ENCODE assay signal across 8 cellular contexts in the genomic region with DNA sequence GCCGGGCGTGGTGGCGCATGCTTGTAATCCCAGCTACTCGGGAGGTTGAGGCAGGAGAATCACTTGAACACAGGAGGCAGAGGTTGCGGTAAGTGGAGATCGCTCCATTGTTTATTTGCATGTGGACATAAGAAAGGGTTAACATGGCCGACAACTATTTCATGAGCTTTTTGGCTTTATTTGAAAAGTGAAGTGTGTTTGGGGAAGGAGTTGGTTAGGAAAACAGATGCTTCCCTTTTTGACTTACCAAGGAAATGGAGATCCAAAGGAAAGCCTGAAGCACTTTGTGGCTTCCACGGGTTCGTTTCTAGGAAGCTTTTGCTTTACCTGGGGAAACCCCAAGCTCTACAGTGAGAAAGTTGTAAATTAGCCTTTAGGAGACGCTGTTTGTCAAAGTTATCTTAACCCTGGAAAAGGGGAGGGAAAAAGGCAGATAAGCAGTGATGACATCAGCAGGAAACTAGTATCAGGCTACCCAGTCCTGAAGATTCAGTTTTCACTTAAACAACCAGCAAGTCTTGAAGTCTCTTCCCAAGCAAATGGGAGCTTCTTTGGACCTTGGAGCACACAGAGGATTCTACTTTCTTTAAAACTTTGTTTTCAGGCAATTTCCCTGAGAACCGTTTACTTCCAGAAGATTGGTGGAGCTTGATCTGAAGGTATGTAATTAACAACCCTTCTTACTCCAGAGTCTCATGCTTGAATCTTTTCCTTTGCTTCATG. TPM values are rescaled to one million over a fixed set of nuclear protein-coding genes. Genes with fewer than 3 reads are reported as not detected.
DNase-seq lines count a peak whose midpoint lies in the region; ATAC-seq and TF ChIP-seq lines count a peak whose summit lies in the region.

CASP10 (plus strand) TSS at position 492 of the 723 bp plus-strand sequence. CDS start 2,637 bp downstream, outside the sequence.

- H2AFZ ChIP-seq in HCT116 (ENCODE audit: low read depth, low read length, poor library complexity, severe bottlenecking) = peak within 1 kb of the TSS; percentile 67
- peak within 1 kb of the TSS; percentile 86 for H2AFZ ChIP-seq in Loucy (ENCODE audit: low read length)

- no peaks in the 10 kb centered on the region for H3F3A ChIP-seq in Loucy (ENCODE audit: low read depth)

- peak; percentile 82 for TF ChIP-seq RAD21 in HCT116 (IDR thresholded peaks at IDR 0.05; ENCODE audit: low read depth)

- H3K4me2 ChIP-seq in HCT116 (ENCODE audit: low read length) (peak within 1 kb of the TSS; percentile 66), Loucy (ENCODE audit: low read depth, low read length, poor library complexity, severe bottlenecking) (peak within 1 kb of the TSS; percentile 89)

- POLR2A ChIA-PET in HCT116 (lab: Charles Lee) = interaction anchor here (1.9 kb wide), 1 partner anchor 49 kb away, joined by 13 read pairs; no protein-coding TSS in a partner anchor

- H3K4me1 Mint-ChIP-seq in activated T-helper 17 cell treated with anti-CD3 and anti-CD28 coated beads, Interleukin-2, amount 50 U/mL, for 72 hours = peaks cover 30% of the 10 kb centered on the region

- TF ChIP-seq CTCF in HCT116 (IDR thresholded peaks at IDR 0.05 in 2 of 3, conservative IDR thresholded peaks at IDR 0.05 in 1 of 3; ENCODE audit: borderline replicate concordance in 1 of 3, insufficient read depth in 1 of 3, low read depth in 2 of 3, low read length in 2 of 3) (peak; percentile 28 to 63 (median 51); a peak in 4 of 6 replicates), Loucy (conservative IDR thresholded peaks at IDR 0.05; ENCODE audit: low read length) (peak; percentile 88)

- H3K9me3 Mint-ChIP-seq in activated T-helper 17 cell treated with anti-CD3 and anti-CD28 coated beads, Interleukin-2, amount 50 U/mL, for 72 hours = no peaks in the 10 kb centered on the region

- H3K4me3 ChIP-seq in HCT116 (replicated peaks in 1 of 2; ENCODE audit: low read depth in 1 of 2, low read length in 2 of 2) (peak within 1 kb of the TSS; percentile 16 to 39), Loucy (ENCODE audit: low read length, poor library complexity, severe bottlenecking) (peak within 1 kb of the TSS; percentile 90), skin epidermis (peak within 1 kb of the TSS; percentile 31 to 59 (median 38))

- CTCF ChIA-PET in HCT116 (lab: Charles Lee) = interaction anchor here (0.6 to 2.9 kb wide), 8 partner anchors 10 to 332 kb away, joined by 3 to 59 read pairs (median 4); partner anchors contain the start of gene ORC2

- no peaks in the 10 kb centered on the region for H3K9me3 ChIP-seq in HCT116 (ENCODE audit: control insufficient read depth in 1 of 2, insufficient read depth in 1 of 2, low read depth in 1 of 2, low read length in 2 of 2)
- H3K9me3 ChIP-seq in Loucy (ENCODE audit: insufficient read depth, low read depth, low read length) = no peaks in the 10 kb centered on the region

- intact Hi-C loops in HCT116 (cut with micrococcal nuclease) = loop anchor here (2.0 kb wide), 1 partner anchor 50 kb away; no protein-coding TSS in a partner anchor

- H3K27ac ChIP-seq in HCT116 (ENCODE audit: low read depth, low read length) = no peak within 1 kb of the TSS
- peak within 1 kb of the TSS in 20 of 21 experiments; percentile 25 to 84 (median 68) for H3K27ac ChIP-seq in skin epidermis

- peaks cover 0 to 13% of the 10 kb centered on the region in 2 experiments; a peak in 2 of 4 replicates for H3K4me1 ChIP-seq in HCT116 (ENCODE audit: control insufficient read depth in 1 of 2, insufficient read depth in 2 of 2, low read length in 2 of 2)
- peaks cover 32% of the 10 kb centered on the region for H3K4me1 ChIP-seq in Loucy (ENCODE audit: insufficient read depth, low read length, poor library complexity, severe bottlenecking)

- peak; percentile 33 for TF ChIP-seq POLR2A in HCT116 (IDR thresholded peaks at IDR 0.05; ENCODE audit: borderline replicate concordance, extremely low read depth, insufficient read depth, insufficient read length)

- peak; percentile 85 for ATAC-seq in HCT116
- ATAC-seq in activated T-helper 17 cell treated with anti-CD3 and anti-CD28 coated beads, Interleukin-2, amount 50 U/mL, for 72 hours (replicated peaks) = peak; percentile 74

- H3K9me2 ChIP-seq in HCT116 (ENCODE audit: insufficient read depth) (no peaks in the 10 kb centered on the region), Loucy (replicated peaks; ENCODE audit: low read depth, low read length) (no peaks in the 10 kb centered on the region)

- no peaks in the 10 kb centered on the region for H3K27me3 Mint-ChIP-seq in activated T-helper 17 cell treated with anti-CD3 and anti-CD28 coated beads, Interleukin-2, amount 50 U/mL, for 72 hours

- peak within 1 kb of the TSS; percentile 98 for H3K4me3 Mint-ChIP-seq in activated T-helper 17 cell treated with anti-CD3 and anti-CD28 coated beads, Interleukin-2, amount 50 U/mL, for 72 hours

- no TSS peak for BruUV-seq in HCT116 (replicated peaks; lab: Mats Ljungman, UMichigan)

- H3K9ac ChIP-seq in HCT116 (ENCODE audit: low read length) (peak within 1 kb of the TSS; percentile 30), Loucy (ENCODE audit: low read depth, low read length, poor library complexity, severe bottlenecking) (peak within 1 kb of the TSS; percentile 91)

- RAD21 ChIA-PET in HCT116 (lab: Charles Lee; ENCODE audit: low non-redundant PET in 1 of 2, low total read pairs in 2 of 2, uncharacterized antibody in 2 of 2, unreplicated experiment in 2 of 2) = interaction anchor here (1.2 to 1.6 kb wide), 2 partner anchors 49 kb away, joined by 5 to 6 read pairs; no protein-coding TSS in a partner anchor

- H3K27ac Mint-ChIP-seq in activated T-helper 17 cell treated with anti-CD3 and anti-CD28 coated beads, Interleukin-2, amount 50 U/mL, for 72 hours = peak within 1 kb of the TSS; percentile 96

- no peaks in the 10 kb centered on the region for H3K27me3 ChIP-seq in HCT116 (ENCODE audit: insufficient read depth, low read length)
- no peaks in the 10 kb centered on the region for H3K27me3 ChIP-seq in Loucy (ENCODE audit: insufficient read depth, low read length, poor library complexity, severe bottlenecking)

- DNase-seq in stimulated activated CD4-positive, alpha-beta T cell treated with anti-CD3 and anti-CD28 coated beads, Interleukin-2, amount 100 ng/mL, for 4 hours (ENCODE audit: low read depth) = peak; percentile 21
- no peak for DNase-seq in stimulated activated CD4-positive, alpha-beta T cell treated with anti-CD3 and anti-CD28 coated beads, Interleukin-2, amount 100 ng/mL, for 48 hours
- DNase-seq in HCT116 (ENCODE audit: low read depth, low spot score) = peak; percentile 53
- peak; percentile 64 for DNase-seq in hepatic stellate cell (ENCODE audit: low spot score)
- DNase-seq in SK-N-DZ (ENCODE audit: low spot score) = no peak

- no peaks in the 10 kb centered on the region for H3K79me2 ChIP-seq in HCT116 (ENCODE audit: insufficient read depth, low read length)
- H3K79me2 ChIP-seq in Loucy (ENCODE audit: insufficient read depth, low read length) = peaks cover 49% of the 10 kb centered on the region

- H4K20me1 ChIP-seq in HCT116 (ENCODE audit: insufficient read depth) (no peaks in the 10 kb centered on the region), Loucy (ENCODE audit: insufficient read depth, low read length, poor library complexity, severe bottlenecking) (no peaks in the 10 kb centered on the region)

- peaks cover 35% of the 10 kb centered on the region for H3K36me3 Mint-ChIP-seq in activated T-helper 17 cell treated with anti-CD3 and anti-CD28 coated beads, Interleukin-2, amount 50 U/mL, for 72 hours (ENCODE audit: low read depth)

- no peaks in the 10 kb centered on the region for H3K36me3 ChIP-seq in HCT116 (ENCODE audit: control insufficient read depth in 1 of 2, insufficient read depth in 2 of 2, low read length in 2 of 2)
- H3K36me3 ChIP-seq in Loucy (ENCODE audit: insufficient read depth, low read length) = peaks cover 3% of the 10 kb centered on the region; the same call in 1 of the 2 replicates

TF ChIP-seq in HCT116, 20 proteins besides CTCF, POLR2A, EP300 and RAD21:
- TF ChIP-seq POLR2AphosphoS5 (IDR thresholded peaks at IDR 0.05; ENCODE audit: low read depth, low read length) = peak; percentile 61; the same call in 1 of the 2 replicates
- TF ChIP-seq, protein P1, sequence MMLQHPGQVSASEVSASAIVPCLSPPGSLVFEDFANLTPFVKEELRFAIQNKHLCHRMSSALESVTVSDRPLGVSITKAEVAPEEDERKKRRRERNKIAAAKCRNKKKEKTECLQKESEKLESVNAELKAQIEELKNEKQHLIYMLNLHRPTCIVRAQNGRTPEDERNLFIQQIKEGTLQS (IDR thresholded peaks at IDR 0.05) = no peak
- TF ChIP-seq SP1 (IDR thresholded peaks at IDR 0.05; ENCODE audit: low read depth) = 0 out of 2 replicates have a peak, but pooled peaks have one; percentile 17

RNA-seq across cellular contexts. Expression of gene CASP10, which starts in this region (rescaled TPM):
- 2.6 TPM for total RNA-seq in HCT116 (2021; ENCODE audit: unreplicated experiment)
- 1.8 and 2.3 TPM in 2 replicates for polyA plus RNA-seq in HCT116 (2012)
- 10 to 100 TPM; 10.8 to 22.7 TPM for total RNA-seq in activated T-helper 17 cell treated with anti-CD3 and anti-CD28 coated beads, Interleukin-2, amount 50 U/mL, for 72 hours
- polyA plus RNA-seq in SK-N-DZ (2014; cell fraction: cytosol; rRNA removed) = not detected in 2 replicates
- polyA plus RNA-seq in SK-N-DZ (2014; cell fraction: nucleus; rRNA removed) = not detected in 2 replicates

Comparison
In these comparisons a context has a peak if more than half of its experiments do, and no peak if none do; other contexts are left out.
1. DNase-seq: peak in stimulated activated CD4-positive, alpha-beta T cell treated with anti-CD3 and anti-CD28 coated beads, Interleukin-2, amount 100 ng/mL, for 4 hours (single experiment), HCT116 (single experiment) and hepatic stellate cell (single experiment); none in stimulated activated CD4-positive, alpha-beta T cell treated with anti-CD3 and anti-CD28 coated beads, Interleukin-2, amount 100 ng/mL, for 48 hours (0 of 2) and SK-N-DZ (single experiment).
2. H3K4me3 ChIP-seq: peak in every context shown above with its lines; median percentile 90 in Loucy; 38 in skin epidermis; 28 in HCT116.